Comparison of ENCODE assay signal across 7 cellular contexts in genomic region chr7:127587663-127588018, GRCh38. TPM values are rescaled to one million over a fixed set of nuclear protein-coding genes. Genes with fewer than 3 reads are reported as not detected.
DNase-seq lines count a peak whose midpoint lies in the region; ATAC-seq and TF ChIP-seq lines count a peak whose summit lies in the region.
"Had no signal": no experiment of that assay in that cellular context is flagged by ENCODE, and none has a peak within 500 bp of the region (broad histone marks: within the 10 kb centered on the region; RNA-seq: fewer than 3 reads in every experiment).

No MANE protein-coding gene starts in this region.

- H3K4me3 ChIP-seq in BLaER1, result peak overlapping the region; percentile 98
- H3K4me3 ChIP-seq in lower lobe of right lung, result peak overlapping the region; percentile 95

- H3K27me3 Mint-ChIP-seq in activated CD8-positive, alpha-beta T cell treated with anti-CD3 and anti-CD28 coated beads for 36 hours, result no peaks in the 10 kb centered on the region

- H3K4me2 ChIP-seq in BLaER1, result peak overlapping the region; percentile 95

- CTCF ChIA-PET in activated CD8-positive, alpha-beta T cell treated with anti-CD3 and anti-CD28 coated beads for 36 hours (lab: Charles Lee), result no interaction called here

- peaks cover 46% of the 10 kb centered on the region for H4K20me1 ChIP-seq in BLaER1

- H3K4me1 Mint-ChIP-seq in activated CD8-positive, alpha-beta T cell treated with anti-CD3 and anti-CD28 coated beads for 36 hours (ENCODE audit: low read depth), result peaks cover 49% of the 10 kb centered on the region

- H3K4me3 Mint-ChIP-seq in activated CD8-positive, alpha-beta T cell treated with anti-CD3 and anti-CD28 coated beads for 36 hours, result peak overlapping the region; percentile 64

- intact Hi-C loops in activated CD8-positive, alpha-beta T cell treated with anti-CD3 and anti-CD28 coated beads for 36 hours (cut with micrococcal nuclease), result no loop called here
- intact Hi-C loops in lower lobe of right lung (cut with DNase I), result no loop called here

- POLR2A ChIA-PET in activated CD8-positive, alpha-beta T cell treated with anti-CD3 and anti-CD28 coated beads for 36 hours (lab: Charles Lee), result no interaction called here

- H3K36me3 ChIP-seq in BLaER1 (peaks cover 39% of the 10 kb centered on the region), lower lobe of right lung (peaks cover 33% of the 10 kb centered on the region)

- ATAC-seq in activated CD8-positive, alpha-beta T cell treated with anti-CD3 and anti-CD28 coated beads for 36 hours, result no peak
- ATAC-seq in lower lobe of right lung, result no peak

- peaks cover 25% of the 10 kb centered on the region for H3K36me3 Mint-ChIP-seq in activated CD8-positive, alpha-beta T cell treated with anti-CD3 and anti-CD28 coated beads for 36 hours (ENCODE audit: low read depth)

- DNase-seq in activated CD8-positive, alpha-beta T cell treated with anti-CD3 and anti-CD28 coated beads for 36 hours, result no peak
- DNase-seq in lower lobe of right lung, result no peak
- DNase-seq in middle frontal gyrus (ENCODE audit: extremely low spot score, low spot score), result no peak
- DNase-seq in NCI-H510A (lab: John Stamatoyannopoulos, UW), result no peak
- DNase-seq in NCI-H345 (lab: John Stamatoyannopoulos, UW), result no peak

- TF ChIP-seq CTCF in activated CD8-positive, alpha-beta T cell treated with anti-CD3 and anti-CD28 coated beads for 36 hours (IDR thresholded peaks at IDR 0.05), result no peak
- TF ChIP-seq CTCF in lower lobe of right lung (IDR thresholded peaks at IDR 0.05), result no peak

- H3K9me3 ChIP-seq in BLaER1 (no peaks in the 10 kb centered on the region), lower lobe of right lung (no peaks in the 10 kb centered on the region)

- H3K9ac ChIP-seq in BLaER1, result peak overlapping the region; percentile 92

- H3K27me3 ChIP-seq in BLaER1 (no peaks in the 10 kb centered on the region), lower lobe of right lung (ENCODE audit: low read depth) (no peaks in the 10 kb centered on the region)

- H3K9me3 Mint-ChIP-seq in activated CD8-positive, alpha-beta T cell treated with anti-CD3 and anti-CD28 coated beads for 36 hours, result no peaks in the 10 kb centered on the region

- H3K4me1 ChIP-seq in BLaER1, result peaks cover 48% of the 10 kb centered on the region
- peaks cover 45% of the 10 kb centered on the region for H3K4me1 ChIP-seq in lower lobe of right lung

- H3K27ac ChIP-seq in BLaER1 (peak overlapping the region; percentile 87), lower lobe of right lung (peak overlapping the region; percentile 87)

- no peak overlapping the region for H3K27ac Mint-ChIP-seq in activated CD8-positive, alpha-beta T cell treated with anti-CD3 and anti-CD28 coated beads for 36 hours

RNA-seq across cellular contexts. Expression of gene ARF5, which starts 0.6 kb away (rescaled TPM):
- 100 to 1,000 TPM; 106 to 114 TPM for total RNA-seq in activated CD8-positive, alpha-beta T cell treated with anti-CD3 and anti-CD28 coated beads for 36 hours
- total RNA-seq in lower lobe of right lung, result 88.6 TPM

RNA-seq across cellular contexts. Expression of gene GCC1, which starts 2.2 kb away (rescaled TPM):
- total RNA-seq in activated CD8-positive, alpha-beta T cell treated with anti-CD3 and anti-CD28 coated beads for 36 hours, result 10 to 100 TPM; 12.4 to 12.5 TPM
- 17.4 TPM for total RNA-seq in lower lobe of right lung

RNA-seq across cellular contexts. Expression of gene FSCN3, which starts 5.9 kb away (rescaled TPM):
- total RNA-seq in activated CD8-positive, alpha-beta T cell treated with anti-CD3 and anti-CD28 coated beads for 36 hours, result 1 to 10 TPM in 1 of 2 experiments, under 1 TPM in 1; 0.97 to 1.7 TPM
- total RNA-seq in lower lobe of right lung, result not detected

RNA-seq across cellular contexts. Expression of gene PAX4, which starts 30.3 kb away (rescaled TPM):
- not detected for total RNA-seq in activated CD8-positive, alpha-beta T cell treated with anti-CD3 and anti-CD28 coated beads for 36 hours
- total RNA-seq in lower lobe of right lung, result not detected
- total RNA-seq: dermis microvascular lymphatic vessel endothelial cell had no signal
